ENCODE assay signal across 8 cellular contexts in genomic region chr12:80936642-80937390, GRCh38. TPM values are rescaled to one million over a fixed set of nuclear protein-coding genes. Genes with fewer than 3 reads are reported as not detected.
DNase-seq lines count a peak whose midpoint lies in the region; ATAC-seq and TF ChIP-seq lines count a peak whose summit lies in the region.

No MANE protein-coding gene starts in this region.

- peak overlapping the region; percentile 96 for H3K4me3 Mint-ChIP-seq in type B pancreatic cell

- no peaks in the 10 kb centered on the region for H3K9me3 Mint-ChIP-seq in type B pancreatic cell

- H3K9me3 ChIP-seq in BLaER1 (no peaks in the 10 kb centered on the region), endocrine pancreas (ENCODE audit: control insufficient read depth, low read length) (no peaks in the 10 kb centered on the region)

- H3K27ac ChIP-seq in BLaER1: no peak overlapping the region

- H3K36me3 ChIP-seq in BLaER1: no peaks in the 10 kb centered on the region
- H3K36me3 ChIP-seq in endocrine pancreas (ENCODE audit: control insufficient read depth, insufficient read depth, low read length): no peaks in the 10 kb centered on the region

- H3K9ac ChIP-seq in BLaER1 (peak overlapping the region; percentile 45; the same call in 1 of the 2 replicates), endocrine pancreas (ENCODE audit: control insufficient read depth, insufficient read depth, low read length) (no peak overlapping the region)

- H3K27me3 Mint-ChIP-seq in type B pancreatic cell: peaks cover 21% of the 10 kb centered on the region

- no peaks in the 10 kb centered on the region for H3K36me3 Mint-ChIP-seq in type B pancreatic cell

- H3K4me3 ChIP-seq in BLaER1: peak overlapping the region; percentile 72
- H3K4me3 ChIP-seq in endocrine pancreas (ENCODE audit: control insufficient read depth, insufficient read depth, low read length): peak overlapping the region; percentile 23

- H3K27ac Mint-ChIP-seq in type B pancreatic cell: peak overlapping the region; percentile 89

- DNase-seq in NCI-H774 (lab: John Stamatoyannopoulos, UW) (peak; percentile 79), medulla oblongata (ENCODE audit: extremely low spot score) (peak; percentile 11), type B pancreatic cell (ENCODE audit: extremely low spot score, unreplicated experiment) (peak; percentile 77), epidermal melanocyte (ENCODE audit: insufficient read length, low spot score) (no peak)

- H3K4me2 ChIP-seq in BLaER1: peak overlapping the region; percentile 97

- no peak for TF ChIP-seq CTCF in type B pancreatic cell (conservative IDR thresholded peaks at IDR 0.05)

- H3K27me3 ChIP-seq in BLaER1 (peaks cover 49% of the 10 kb centered on the region), endocrine pancreas (ENCODE audit: control insufficient read depth, insufficient read depth, low read length) (peaks cover 3% of the 10 kb centered on the region)

- H3K4me1 Mint-ChIP-seq in type B pancreatic cell (ENCODE audit: unreplicated experiment): peaks cover 13% of the 10 kb centered on the region

- peak; percentile 63 for ATAC-seq in GM18873 (IDR thresholded peaks at IDR 0.05; ENCODE audit: low FRiP score, unreplicated experiment)
- peak; percentile 42 for ATAC-seq in HG02981 (IDR thresholded peaks at IDR 0.05; ENCODE audit: unreplicated experiment)

- H4K20me1 ChIP-seq in BLaER1: no peaks in the 10 kb centered on the region

- peaks cover 8% of the 10 kb centered on the region; the same call in 1 of the 2 replicates for H3K4me1 ChIP-seq in BLaER1
- no peaks in the 10 kb centered on the region for H3K4me1 ChIP-seq in endocrine pancreas (ENCODE audit: control insufficient read depth, insufficient read depth, low read length)

RNA-seq across cellular contexts. Expression of gene LIN7A, which starts 0.9 kb away (rescaled TPM):
- total RNA-seq in type B pancreatic cell (ENCODE audit: low replicate concordance): 22.1 and 32.7 TPM in 2 replicates
